ENCODE assay signal across 8 cellular contexts in genomic region chr4:184734758-184735157, GRCh38. TPM values are rescaled to one million over a fixed set of nuclear protein-coding genes. Genes with fewer than 3 reads are reported as not detected.
A peak's percentile ranks its signal among the peaks of the same experiment; 100 is the strongest.
DNase-seq lines count a peak whose midpoint lies in the region; ATAC-seq and TF ChIP-seq lines count a peak whose summit lies in the region.

No MANE protein-coding gene starts in this region.

- H3K56ac ChIP-seq in H9 (ENCODE audit: insufficient read length, low read depth, low read length), result no peak overlapping the region

- H3K4me1 Mint-ChIP-seq in H9, result peaks cover 40 to 47% of the 10 kb centered on the region in 2 experiments

- ATAC-seq in psoas muscle, result no peak

- H4K91ac ChIP-seq in H9 (ENCODE audit: insufficient read length, low read depth, low read length), result no peak overlapping the region

- no peaks in the 10 kb centered on the region for H3K27me3 ChIP-seq in H9 (ENCODE audit: insufficient read depth, low read length)
- H3K27me3 ChIP-seq in esophagus muscularis mucosa, result peaks cover 0 to 4% (median 0%) of the 10 kb centered on the region in 4 donors
- H3K27me3 ChIP-seq in psoas muscle (ENCODE audit: insufficient read depth in 3 of 3, low read length in 2 of 3), result no peaks in the 10 kb centered on the region

- CTCF ChIA-PET in RWPE1 (lab: Yijun Ruan, JAX), result no interaction called here

- no peak overlapping the region for H3T11ph ChIP-seq in H9 (ENCODE audit: low read length)

- POLR2A ChIA-PET in RWPE1 (lab: Yijun Ruan, JAX; ENCODE audit: low non-redundant PET), result no interaction called here

- TF ChIP-seq EP300 in esophagus muscularis mucosa (IDR thresholded peaks at IDR 0.05), result no peak

- H2AFZ ChIP-seq in H9 (ENCODE audit: low read length), result no peak overlapping the region

- TF ChIP-seq POLR2A in esophagus muscularis mucosa (IDR thresholded peaks at IDR 0.05; ENCODE audit: low read depth), result no peak

- H3K27ac Mint-ChIP-seq in H9, result no peak overlapping the region

- H3K4me2 ChIP-seq in H9 (ENCODE audit: insufficient read depth, insufficient read length, low read length), result peak overlapping the region; percentile 1

- no CpG with 5 or more reads among the region's 6 CpGs for WGBS in H9 (ENCODE audit: extremely low coverage, insufficient read length, low lambda C conversion rate)
- WGBS in esophagus muscularis mucosa, result 65% methylated on average over 6 of the region's 6 CpGs
- WGBS in psoas muscle, 3 donors, result 46 to 50% (median 48%) methylated on average over 6 of the region's 6 CpGs

- intact Hi-C loops in esophagus muscularis mucosa (cut with DNase I) (loop anchor here (5.0 kb wide), 1 partner anchor 82 kb away; no protein-coding TSS in a partner anchor), psoas muscle (cut with DNase I) (loop anchor here in 1 of 2 donors (5.0 to 10.0 kb wide), 3 partner anchors 87 to 1468 kb away; partner anchors contain the start of genes CASP3 and PRIMPOL)

- H3K9me3 Mint-ChIP-seq in H9, result peaks cover 5 to 8% of the 10 kb centered on the region in 2 experiments

- H3K14ac ChIP-seq in H9 (ENCODE audit: insufficient read depth, low read length), result no peak overlapping the region

- H2BK20ac ChIP-seq in H9 (ENCODE audit: low read depth, low read length, poor library complexity, severe bottlenecking), result no peak overlapping the region

- peaks cover 5% of the 10 kb centered on the region for H3K79me1 ChIP-seq in H9 (ENCODE audit: insufficient read depth, low read depth, low read length, poor library complexity, severe bottlenecking)

- H3K27ac ChIP-seq in H9 (ENCODE audit: insufficient read length, low read depth, low read length) (no peak overlapping the region), RWPE1 (peak overlapping the region; percentile 95), esophagus muscularis mucosa (replicated peaks in 1 of 4) (peak overlapping the region in 1 of 4 donors; percentile 61), psoas muscle (peak overlapping the region; percentile 71), caudate nucleus (ENCODE audit: low read depth, low read length) (no peak overlapping the region)

- peaks cover 17% of the 10 kb centered on the region; the same call in 1 of the 2 replicates for H3K79me2 ChIP-seq in H9 (ENCODE audit: insufficient read depth, low read length)

- H2BK5ac ChIP-seq in H9 (ENCODE audit: insufficient read length, low read length), result no peak overlapping the region

- H3K36me3 ChIP-seq in esophagus muscularis mucosa (no peaks in the 10 kb centered on the region), psoas muscle (ENCODE audit: insufficient read depth in 1 of 2, low read depth in 1 of 2) (no peaks in the 10 kb centered on the region)

- H4K8ac ChIP-seq in H9 (replicated peaks; ENCODE audit: insufficient read length, low read depth, low read length), result no peak overlapping the region

- peak overlapping the region; percentile 73 to 87 (median 80) for H3K4me3 ChIP-seq in esophagus muscularis mucosa
- peak overlapping the region; percentile 97 for H3K4me3 ChIP-seq in psoas muscle

- TF ChIP-seq CTCF in H9 (conservative IDR thresholded peaks at IDR 0.05) (no peak), RWPE1 (conservative IDR thresholded peaks at IDR 0.05; ENCODE audit: low read depth) (no peak), esophagus muscularis mucosa (IDR thresholded peaks at IDR 0.05) (no peak), psoas muscle (IDR thresholded peaks at IDR 0.05) (no peak)

- no peaks in the 10 kb centered on the region for H4K20me1 ChIP-seq in H9 (ENCODE audit: control insufficient read depth, insufficient read depth, insufficient read length)

- no peak overlapping the region for H4K5ac ChIP-seq in H9 (ENCODE audit: insufficient read length, low read depth, low read length)

- H3K18ac ChIP-seq in H9 (ENCODE audit: insufficient read length, low read depth, low read length), result no peak overlapping the region

- no peak overlapping the region for H2BK120ac ChIP-seq in H9 (ENCODE audit: low read depth, low read length, poor library complexity, severe bottlenecking)

- H3K4ac ChIP-seq in H9 (ENCODE audit: low read depth, low read length), result no peak overlapping the region

- no peak overlapping the region for H2AK5ac ChIP-seq in H9 (ENCODE audit: insufficient read length, low read length)

- peaks cover 12 to 38% (median 31%) of the 10 kb centered on the region in 3 experiments for H3K36me3 Mint-ChIP-seq in H9 (ENCODE audit: insufficient read depth in 1 of 3, low read depth in 3 of 3)

- H3K27me3 Mint-ChIP-seq in H9 (ENCODE audit: low read depth), result peaks cover 8% of the 10 kb centered on the region

- H3K9me3 ChIP-seq in H9 (ENCODE audit: control insufficient read depth, low read depth, low read length) (no peaks in the 10 kb centered on the region), esophagus muscularis mucosa (no peaks in the 10 kb centered on the region), psoas muscle (no peaks in the 10 kb centered on the region)

- H3K9ac ChIP-seq in H9 (ENCODE audit: extremely low read depth, insufficient read length, low read length), result no peak overlapping the region

- no peak overlapping the region for H3K23ac ChIP-seq in H9 (ENCODE audit: insufficient read length, low read depth, low read length)

- H3K4me3 Mint-ChIP-seq in H9, result peak overlapping the region; percentile 90; a peak in 4 of 5 replicates

- DNase-seq in H9 (no peak), RWPE1 (ENCODE audit: low spot score) (no peak), esophagus muscularis mucosa (ENCODE audit: extremely low spot score) (no peak), psoas muscle (no peak), DMS114 treated with DMSO at 0.1 percent for 48 hours (lab: John Stamatoyannopoulos, UW; ENCODE audit: unreplicated experiment) (no peak), kidney tubule cell (ENCODE audit: low spot score) (no peak), NK-92 (lab: John Stamatoyannopoulos, UW; ENCODE audit: unreplicated experiment) (no peak), caudate nucleus (lab: John Stamatoyannopoulos, UW) (no peak)

- H2BK15ac ChIP-seq in H9 (ENCODE audit: low read depth, low read length), result no peak overlapping the region

- H3K23me2 ChIP-seq in H9 (ENCODE audit: insufficient read length, low read depth, low read length, poor library complexity, severe bottlenecking), result peaks cover 4% of the 10 kb centered on the region

- no peak overlapping the region for H2BK12ac ChIP-seq in H9 (ENCODE audit: insufficient read length, low read depth, low read length)

- no peaks in the 10 kb centered on the region; the same call in 1 of the 2 replicates for H3K4me1 ChIP-seq in H9 (ENCODE audit: insufficient read depth, low read length)
- peaks cover 11 to 19% (median 17%) of the 10 kb centered on the region in 4 donors for H3K4me1 ChIP-seq in esophagus muscularis mucosa
- peaks cover 9% of the 10 kb centered on the region for H3K4me1 ChIP-seq in psoas muscle

RNA-seq across cellular contexts. Expression of gene CENPU, which starts 0.9 kb away (rescaled TPM):
- total RNA-seq in H9 (2021) (112 and 124 TPM in 2 replicates), esophagus muscularis mucosa (1 to 10 TPM in 1 of 4 donors, under 1 TPM in 3; 0.34 to 1.3 (median 0.74) TPM), psoas muscle (1 to 10 TPM in 2 of 4 donors, under 1 TPM in 2; 0.63 to 1.6 (median 0.93) TPM)
- 1 to 10 TPM in 2 of 3 donors, under 1 TPM in 1; 0.91 to 2.0 (median 1.1) TPM for polyA plus RNA-seq in psoas muscle

Comparison
In these comparisons a context has a peak if more than half of its experiments do, and no peak if none do; other contexts are left out.
1. H3K27ac ChIP-seq: peak in RWPE1 (single experiment) and psoas muscle (single experiment); none in H9 (single experiment) and caudate nucleus (single experiment).
2. RNA of gene CENPU, which starts 0.9 kb away (total RNA-seq): 112 to 124 TPM in H9; 0.63 to 1.6 TPM in psoas muscle and 0.34 to 1.3 TPM in esophagus muscularis mucosa; every median in the first group is over 10 times any median in the second.